ENCODE assay signal across 10 cellular contexts in the genomic region with DNA sequence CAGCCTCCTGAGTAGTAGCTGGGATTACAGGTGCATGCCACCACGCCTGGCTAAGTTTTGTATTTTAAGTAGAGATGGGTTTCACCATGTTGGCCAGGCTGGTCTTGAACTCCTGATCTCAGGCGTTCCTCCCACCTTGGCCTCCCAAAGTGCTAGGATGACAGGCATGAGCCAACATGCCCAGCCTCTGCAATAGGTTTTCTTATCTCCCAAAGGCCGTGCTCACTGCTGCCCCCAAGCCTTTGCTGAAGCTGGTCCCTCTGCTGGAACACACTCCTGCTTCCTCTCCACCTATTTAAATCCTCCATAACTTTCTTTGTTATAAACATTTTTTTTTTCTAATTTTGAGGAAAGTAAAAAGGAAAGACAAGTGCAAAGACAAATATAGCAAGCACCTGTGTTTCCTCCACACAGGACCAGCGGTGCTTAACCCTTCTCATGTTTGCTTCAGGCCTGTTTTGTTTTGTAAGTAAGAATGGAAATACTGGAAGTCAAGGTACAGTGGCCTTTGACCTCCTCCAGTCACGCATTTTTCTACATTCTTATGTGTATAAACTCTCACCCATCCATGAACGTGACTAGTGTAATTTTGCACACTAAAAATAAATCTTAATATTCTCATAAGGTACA. TPM values are rescaled to one million over a fixed set of nuclear protein-coding genes. Genes with fewer than 3 reads are reported as not detected.
DNase-seq lines count a peak whose midpoint lies in the region; ATAC-seq, FAIRE-seq and TF ChIP-seq lines count a peak whose summit lies in the region.
"Had no signal": no experiment of that assay in that cellular context is flagged by ENCODE, and none has a peak within 500 bp of the region (broad histone marks: within the 10 kb centered on the region; RNA-seq: fewer than 3 reads in every experiment).

No MANE protein-coding gene starts in this region.

- peak; percentile 77 for ATAC-seq in SK-N-SH treated with all-trans-retinoic acid at 6 μM for 48 hours
- no peak for ATAC-seq in activated naive CD4-positive, alpha-beta T cell treated with anti-CD3 and anti-CD28 coated beads, Interleukin-2, amount 50 U/mL, for 72 hours

- no peaks in the 10 kb centered on the region for H3K36me3 ChIP-seq in kidney epithelial cell (ENCODE audit: control insufficient read depth, insufficient read depth, low read length)
- no peaks in the 10 kb centered on the region for H3K36me3 ChIP-seq in CD8-positive, alpha-beta memory T cell (ENCODE audit: insufficient read depth, low read length)

- POLR2A ChIA-PET in CD8-positive, alpha-beta memory T cell (lab: Charles Lee): no interaction called here

- FAIRE-seq in H54 (lab: Jason Lieb, UNC): no peak

- H3K4me1 ChIP-seq in CD8-positive, alpha-beta memory T cell (ENCODE audit: insufficient read depth, low read length): no peaks in the 10 kb centered on the region

- no peak overlapping the region for H3K27ac Mint-ChIP-seq in activated naive CD4-positive, alpha-beta T cell treated with anti-CD3 and anti-CD28 coated beads, Interleukin-2, amount 50 U/mL, for 72 hours
- no peak overlapping the region for H3K27ac Mint-ChIP-seq in CD8-positive, alpha-beta memory T cell
- H3K27ac Mint-ChIP-seq: IgD-negative memory B cell had no signal

- no peak for TF ChIP-seq POLR2A in H54 (IDR thresholded peaks at IDR 0.05; ENCODE audit: low read depth, low read length)

- peaks cover 23 to 25% of the 10 kb centered on the region in 2 donors for H3K27me3 Mint-ChIP-seq in CD8-positive, alpha-beta memory T cell

- TF ChIP-seq CTCF in HFF-Myc (IDR thresholded peaks at IDR 0.05; ENCODE audit: low read depth, low read length, missing control alignments): peak; percentile 43
- peak; percentile 49 for TF ChIP-seq CTCF in kidney epithelial cell (IDR thresholded peaks at IDR 0.05; ENCODE audit: insufficient read depth, low read length, poor library complexity, severe bottlenecking)

- no peak overlapping the region for H3K27ac ChIP-seq in CD8-positive, alpha-beta memory T cell (ENCODE audit: low read depth, low read length)

- peak; percentile 61 for DNase-seq in Daoy (ENCODE audit: low read depth)
- no peak for DNase-seq in HFF-Myc (ENCODE audit: extremely low read depth, low read depth)
- no peak for DNase-seq in kidney epithelial cell (ENCODE audit: low read depth)
- no peak for DNase-seq in activated naive CD4-positive, alpha-beta T cell treated with anti-CD3 and anti-CD28 coated beads, Interleukin-2, amount 50 U/mL, for 72 hours (ENCODE audit: low spot score in 2 of 2)
- DNase-seq in glomerular visceral epithelial cell (ENCODE audit: extremely low spot score): no peak
- no peak for DNase-seq in CD8-positive, alpha-beta memory T cell
- no peak for DNase-seq in H54 (ENCODE audit: insufficient read length, low spot score)
- DNase-seq: effector memory CD4-positive, alpha-beta T cell had no signal

- H3K9me3 ChIP-seq in CD8-positive, alpha-beta memory T cell (ENCODE audit: low read length): no peaks in the 10 kb centered on the region

- no peak overlapping the region for H3K4me3 Mint-ChIP-seq in CD8-positive, alpha-beta memory T cell
- H3K4me3 Mint-ChIP-seq: IgD-negative memory B cell had no signal

- no peak overlapping the region for H3K4me3 ChIP-seq in HFF-Myc (replicated peaks; ENCODE audit: low read depth, low read length)
- no peak overlapping the region for H3K4me3 ChIP-seq in kidney epithelial cell (ENCODE audit: low read depth, low read length)
- H3K4me3 ChIP-seq in CD8-positive, alpha-beta memory T cell (ENCODE audit: low read length): no peak overlapping the region

- H3K9me3 Mint-ChIP-seq in activated naive CD4-positive, alpha-beta T cell treated with anti-CD3 and anti-CD28 coated beads, Interleukin-2, amount 50 U/mL, for 72 hours: no peaks in the 10 kb centered on the region
- H3K9me3 Mint-ChIP-seq in CD8-positive, alpha-beta memory T cell: no peaks in the 10 kb centered on the region

- no peaks in the 10 kb centered on the region for H3K36me3 Mint-ChIP-seq in activated naive CD4-positive, alpha-beta T cell treated with anti-CD3 and anti-CD28 coated beads, Interleukin-2, amount 50 U/mL, for 72 hours
- no peaks in the 10 kb centered on the region for H3K36me3 Mint-ChIP-seq in CD8-positive, alpha-beta memory T cell
- H3K36me3 Mint-ChIP-seq: IgD-negative memory B cell had no signal

- H3K4me1 Mint-ChIP-seq in CD8-positive, alpha-beta memory T cell: no peaks in the 10 kb centered on the region
- H3K4me1 Mint-ChIP-seq: IgD-negative memory B cell had no signal

- H3K27me3 ChIP-seq in kidney epithelial cell (ENCODE audit: control insufficient read depth, insufficient read depth, low read length): peaks cover 14% of the 10 kb centered on the region
- H3K27me3 ChIP-seq in CD8-positive, alpha-beta memory T cell (ENCODE audit: insufficient read depth, low read length, poor library complexity, severe bottlenecking): no peaks in the 10 kb centered on the region

- CTCF ChIA-PET in CD8-positive, alpha-beta memory T cell (lab: Charles Lee): no interaction called here

TF ChIP-seq in SK-N-SH treated with all-trans-retinoic acid at 6 μM for 48 hours, 23 proteins besides CTCF, POLR2A, EP300 and RAD21 (continues in another document):
- TF ChIP-seq ZNF8 (CRISPR knock-in tag; IDR thresholded peaks at IDR 0.05) (no peak), TCF4 (CRISPR knock-in tag; IDR thresholded peaks at IDR 0.05; ENCODE audit: borderline replicate concordance) (no peak), ZNF565 (CRISPR knock-in tag; conservative IDR thresholded peaks at IDR 0.05; ENCODE audit: low read depth) (no peak), ZFP3 (CRISPR knock-in tag; IDR thresholded peaks at IDR 0.05) (no peak), ESRRG (CRISPR knock-in tag; IDR thresholded peaks at IDR 0.05) (no peak)
- TF ChIP-seq, protein P1, sequence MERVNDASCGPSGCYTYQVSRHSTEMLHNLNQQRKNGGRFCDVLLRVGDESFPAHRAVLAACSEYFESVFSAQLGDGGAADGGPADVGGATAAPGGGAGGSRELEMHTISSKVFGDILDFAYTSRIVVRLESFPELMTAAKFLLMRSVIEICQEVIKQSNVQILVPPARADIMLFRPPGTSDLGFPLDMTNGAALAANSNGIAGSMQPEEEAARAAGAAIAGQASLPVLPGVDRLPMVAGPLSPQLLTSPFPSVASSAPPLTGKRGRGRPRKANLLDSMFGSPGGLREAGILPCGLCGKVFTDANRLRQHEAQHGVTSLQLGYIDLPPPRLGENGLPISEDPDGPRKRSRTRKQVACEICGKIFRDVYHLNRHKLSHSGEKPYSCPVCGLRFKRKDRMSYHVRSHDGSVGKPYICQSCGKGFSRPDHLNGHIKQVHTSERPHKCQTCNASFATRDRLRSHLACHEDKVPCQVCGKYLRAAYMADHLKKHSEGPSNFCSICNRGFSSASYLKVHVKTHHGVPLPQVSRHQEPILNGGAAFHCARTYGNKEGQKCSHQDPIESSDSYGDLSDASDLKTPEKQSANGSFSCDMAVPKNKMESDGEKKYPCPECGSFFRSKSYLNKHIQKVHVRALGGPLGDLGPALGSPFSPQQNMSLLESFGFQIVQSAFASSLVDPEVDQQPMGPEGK (CRISPR knock-in tag; IDR thresholded peaks at IDR 0.05; ENCODE audit: borderline replicate concordance): no peak
- TF ChIP-seq, protein P2, sequence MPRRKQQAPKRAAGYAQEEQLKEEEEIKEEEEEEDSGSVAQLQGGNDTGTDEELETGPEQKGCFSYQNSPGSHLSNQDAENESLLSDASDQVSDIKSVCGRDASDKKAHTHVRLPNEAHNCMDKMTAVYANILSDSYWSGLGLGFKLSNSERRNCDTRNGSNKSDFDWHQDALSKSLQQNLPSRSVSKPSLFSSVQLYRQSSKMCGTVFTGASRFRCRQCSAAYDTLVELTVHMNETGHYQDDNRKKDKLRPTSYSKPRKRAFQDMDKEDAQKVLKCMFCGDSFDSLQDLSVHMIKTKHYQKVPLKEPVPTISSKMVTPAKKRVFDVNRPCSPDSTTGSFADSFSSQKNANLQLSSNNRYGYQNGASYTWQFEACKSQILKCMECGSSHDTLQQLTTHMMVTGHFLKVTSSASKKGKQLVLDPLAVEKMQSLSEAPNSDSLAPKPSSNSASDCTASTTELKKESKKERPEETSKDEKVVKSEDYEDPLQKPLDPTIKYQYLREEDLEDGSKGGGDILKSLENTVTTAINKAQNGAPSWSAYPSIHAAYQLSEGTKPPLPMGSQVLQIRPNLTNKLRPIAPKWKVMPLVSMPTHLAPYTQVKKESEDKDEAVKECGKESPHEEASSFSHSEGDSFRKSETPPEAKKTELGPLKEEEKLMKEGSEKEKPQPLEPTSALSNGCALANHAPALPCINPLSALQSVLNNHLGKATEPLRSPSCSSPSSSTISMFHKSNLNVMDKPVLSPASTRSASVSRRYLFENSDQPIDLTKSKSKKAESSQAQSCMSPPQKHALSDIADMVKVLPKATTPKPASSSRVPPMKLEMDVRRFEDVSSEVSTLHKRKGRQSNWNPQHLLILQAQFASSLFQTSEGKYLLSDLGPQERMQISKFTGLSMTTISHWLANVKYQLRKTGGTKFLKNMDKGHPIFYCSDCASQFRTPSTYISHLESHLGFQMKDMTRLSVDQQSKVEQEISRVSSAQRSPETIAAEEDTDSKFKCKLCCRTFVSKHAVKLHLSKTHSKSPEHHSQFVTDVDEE (CRISPR knock-in tag; IDR thresholded peaks at IDR 0.05): no peak
- TF ChIP-seq, protein P3, sequence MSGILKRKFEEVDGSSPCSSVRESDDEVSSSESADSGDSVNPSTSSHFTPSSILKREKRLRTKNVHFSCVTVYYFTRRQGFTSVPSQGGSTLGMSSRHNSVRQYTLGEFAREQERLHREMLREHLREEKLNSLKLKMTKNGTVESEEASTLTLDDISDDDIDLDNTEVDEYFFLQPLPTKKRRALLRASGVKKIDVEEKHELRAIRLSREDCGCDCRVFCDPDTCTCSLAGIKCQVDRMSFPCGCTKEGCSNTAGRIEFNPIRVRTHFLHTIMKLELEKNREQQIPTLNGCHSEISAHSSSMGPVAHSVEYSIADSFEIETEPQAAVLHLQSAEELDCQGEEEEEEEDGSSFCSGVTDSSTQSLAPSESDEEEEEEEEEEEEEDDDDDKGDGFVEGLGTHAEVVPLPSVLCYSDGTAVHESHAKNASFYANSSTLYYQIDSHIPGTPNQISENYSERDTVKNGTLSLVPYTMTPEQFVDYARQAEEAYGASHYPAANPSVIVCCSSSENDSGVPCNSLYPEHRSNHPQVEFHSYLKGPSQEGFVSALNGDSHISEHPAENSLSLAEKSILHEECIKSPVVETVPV (CRISPR knock-in tag; IDR thresholded peaks at IDR 0.05): no peak

RNA-seq across cellular contexts. Expression of a gene that starts 14.5 kb away (rescaled TPM):
- 6.5 and 6.8 TPM in 2 replicates for total RNA-seq in Daoy (2014; rRNA removed; shearing (Covaris generic))
- 0.75 and 1.2 TPM in 2 replicates for total RNA-seq in kidney epithelial cell
- total RNA-seq in activated naive CD4-positive, alpha-beta T cell treated with anti-CD3 and anti-CD28 coated beads, Interleukin-2, amount 50 U/mL, for 72 hours: 10 to 100 TPM; 25.9 to 31.3 TPM
- 10 to 100 TPM in 1 of 2 experiments, 1 to 10 TPM in 1; 9.0 to 10.0 TPM for total RNA-seq in CD8-positive, alpha-beta memory T cell
- 9.6 TPM for polyA plus RNA-seq in CD8-positive, alpha-beta memory T cell

RNA-seq across cellular contexts. Expression of a gene that starts 45.3 kb away (rescaled TPM):
- total RNA-seq in Daoy (2014; rRNA removed; shearing (Covaris generic)): 154 and 171 TPM in 2 replicates
- 148 and 173 TPM in 2 replicates for total RNA-seq in kidney epithelial cell
- 10 to 100 TPM; 40.2 to 48.5 TPM for total RNA-seq in activated naive CD4-positive, alpha-beta T cell treated with anti-CD3 and anti-CD28 coated beads, Interleukin-2, amount 50 U/mL, for 72 hours
- 10 to 100 TPM; 83.2 to 88.6 TPM for total RNA-seq in CD8-positive, alpha-beta memory T cell
- 146 TPM for polyA plus RNA-seq in CD8-positive, alpha-beta memory T cell
